36 cellular contexts compared by ENCODE assay signal in the genomic region with DNA sequence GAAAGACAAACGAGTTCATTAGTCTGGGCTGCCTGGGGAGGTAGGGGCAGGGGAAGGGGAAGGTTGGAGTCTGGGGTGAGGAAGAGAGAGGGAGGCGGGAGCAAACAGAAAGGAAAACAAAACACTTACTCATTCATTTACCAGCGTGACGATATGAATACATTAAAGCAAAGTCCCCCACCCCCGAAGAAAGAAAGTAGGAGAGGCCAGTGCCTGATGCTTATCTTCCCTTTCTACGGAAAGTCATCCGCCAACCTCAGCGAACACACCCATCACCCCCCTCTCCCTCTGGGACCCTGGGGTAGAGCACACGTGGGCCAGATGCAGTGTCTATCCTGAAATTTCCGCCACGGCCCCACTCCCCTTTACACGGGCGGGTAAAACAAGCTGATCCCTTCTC. TPM values are rescaled to one million over a fixed set of nuclear protein-coding genes. Genes with fewer than 3 reads are reported as not detected.
"Had no signal": no experiment of that assay in that cellular context is flagged by ENCODE, and none has a peak within 500 bp of the region (broad histone marks: within the 10 kb centered on the region; RNA-seq: fewer than 3 reads in every experiment).

No MANE protein-coding gene starts in this region.

- H3K4me1 ChIP-seq: adrenal gland, body of pancreas, breast epithelium had no signal

- DNase-seq: activated B cell treated with CpG ODN at 0.5 μM for 24 hours; activated CD4-positive, alpha-beta memory T cell treated with anti-CD3 and anti-CD28 coated beads for 36 hours; activated CD4-positive, alpha-beta T cell treated with anti-CD3 and anti-CD28 coated beads for 4 hours; activated CD4-positive, alpha-beta T cell treated with anti-CD3 and anti-CD28 coated beads, Interleukin-2, amount 10 ng/mL, durations not matched to agents 24 days and 14 days; activated CD4-positive, alpha-beta T cell treated with anti-CD3 and anti-CD28 coated beads, Interleukin-2, amount 50 U/mL, for 1 hour; activated CD4-positive, alpha-beta T cell treated with anti-CD3 and anti-CD28 coated beads, Interleukin-2, amount 50 U/mL, for 4 hours; activated CD4-positive, CD25-positive, alpha-beta regulatory T cell treated with anti-CD3 and anti-CD28 coated beads, Interleukin-2, amount 50 U/mL, for 72 hours; activated CD8-positive, alpha-beta memory T cell treated with anti-CD3 and anti-CD28 coated beads, Interleukin-2, amount 50 U/mL, for 4 hours; activated CD8-positive, alpha-beta T cell treated with anti-CD3 and anti-CD28 coated beads for 36 hours; activated effector memory CD4-positive, alpha-beta T cell treated with anti-CD3 and anti-CD28 coated beads, Interleukin-2, amount 50 U/mL, for 16 hours; activated gamma-delta T cell treated with Interleukin-2 at 50 U/mL for 16 hours; activated naive CD4-positive, alpha-beta T cell; activated naive CD4-positive, alpha-beta T cell treated with anti-CD3 and anti-CD28 coated beads for 36 hours; activated naive CD4-positive, alpha-beta T cell treated with anti-CD3 and anti-CD28 coated beads, Interleukin-2, amount 50 U/mL, for 16 hours; activated naive CD8-positive, alpha-beta T cell treated with anti-CD3 and anti-CD28 coated beads for 36 hours; activated T-cell treated with anti-CD3 and anti-CD28 coated beads for 4 hours; activated T-cell treated with anti-CD3 and anti-CD28 coated beads, Interleukin-2, amount 50 U/mL, for 1 hour; activated T-cell treated with anti-CD3 and anti-CD28 coated beads, Interleukin-2, amount 50 U/mL, for 4 hours; activated T-cell treated with anti-CD3 and anti-CD28 coated beads, Interleukin-2, amount 50 U/mL, for 72 hours; adrenal gland; amniotic stem cell; aorta; body of pancreas; brain microvascular endothelial cell; central memory CD4-positive, alpha-beta T cell; T-helper 9 cell had no signal

- FAIRE-seq: astrocyte, colon, TTC549 had no signal

- H3K27me3 Mint-ChIP-seq: activated CD4-positive, alpha-beta memory T cell treated with anti-CD3 and anti-CD28 coated beads for 36 hours; activated CD8-positive, alpha-beta T cell treated with anti-CD3 and anti-CD28 coated beads for 36 hours had no signal

- H3K4me1 Mint-ChIP-seq: activated B cell treated with CpG ODN at 0.5 μM for 24 hours; activated CD4-positive, alpha-beta T cell treated with anti-CD3 and anti-CD28 coated beads, Interleukin-2, amount 10 ng/mL, durations not matched to agents 24 days and 14 days; activated naive CD8-positive, alpha-beta T cell treated with anti-CD3 and anti-CD28 coated beads for 36 hours; activated T-helper 17 cell treated with anti-CD3 and anti-CD28 coated beads, Interleukin-2, amount 50 U/mL, for 72 hours had no signal

- H3K27me3 ChIP-seq: adrenal gland, body of pancreas, brain microvascular endothelial cell, breast epithelium had no signal

- H3K9me3 Mint-ChIP-seq: activated B cell treated with CpG ODN at 0.5 μM for 24 hours; activated CD4-positive, alpha-beta memory T cell treated with anti-CD3 and anti-CD28 coated beads for 36 hours; activated CD4-positive, alpha-beta T cell treated with anti-CD3 and anti-CD28 coated beads, Interleukin-2, amount 10 ng/mL, durations not matched to agents 24 days and 14 days; activated CD8-positive, alpha-beta T cell treated with anti-CD3 and anti-CD28 coated beads for 36 hours; activated naive CD4-positive, alpha-beta T cell treated with anti-CD3 and anti-CD28 coated beads for 36 hours; activated naive CD4-positive, alpha-beta T cell treated with anti-CD3 and anti-CD28 coated beads, Interleukin-2, amount 50 U/mL, for 72 hours; activated naive CD8-positive, alpha-beta T cell treated with anti-CD3 and anti-CD28 coated beads for 36 hours; activated T-cell treated with anti-CD3 and anti-CD28 coated beads, Interleukin-2, amount 50 U/mL, for 4 hours; activated T-cell treated with anti-CD3 and anti-CD28 coated beads, Interleukin-2, amount 50 U/mL, for 72 hours; activated T-helper 1 cell treated with anti-CD3 and anti-CD28 coated beads, Interleukin-12 subunit alpha, Interleukin-12 subunit beta, Interleukin-2, Interleukin-4 antibody, amounts not matched to agents 30 ng/mL and 10 ng/mL and 1 ng/mL, durations not matched to agents 14 hours and 24 hours and 36 hours; activated T-helper 17 cell treated with anti-CD3 and anti-CD28 coated beads, Interleukin-2, amount 50 U/mL, for 72 hours; T-helper 2 cell treated with Interferon-gamma antibody and Interleukin-4, amounts not matched to agents 5 μg/mL and 100 μg/mL, for 36 hours had no signal

- H3K36me3 ChIP-seq: adrenal gland, brain microvascular endothelial cell, breast epithelium had no signal

- H3K4me3 Mint-ChIP-seq: activated B cell treated with CpG ODN at 0.5 μM for 24 hours; activated CD4-positive, alpha-beta memory T cell treated with anti-CD3 and anti-CD28 coated beads for 36 hours; activated CD4-positive, alpha-beta T cell treated with anti-CD3 and anti-CD28 coated beads, Interleukin-2, amount 10 ng/mL, durations not matched to agents 24 days and 14 days; activated CD8-positive, alpha-beta T cell treated with anti-CD3 and anti-CD28 coated beads for 36 hours; activated naive CD4-positive, alpha-beta T cell treated with anti-CD3 and anti-CD28 coated beads for 36 hours; activated naive CD8-positive, alpha-beta T cell treated with anti-CD3 and anti-CD28 coated beads for 36 hours; activated T-cell treated with anti-CD3 and anti-CD28 coated beads, Interleukin-2, amount 50 U/mL, for 4 hours; activated T-cell treated with anti-CD3 and anti-CD28 coated beads, Interleukin-2, amount 50 U/mL, for 72 hours; activated T-helper 1 cell treated with anti-CD3 and anti-CD28 coated beads, Interleukin-12 subunit alpha, Interleukin-12 subunit beta, Interleukin-2, Interleukin-4 antibody, amounts not matched to agents 30 ng/mL and 10 ng/mL and 1 ng/mL, durations not matched to agents 14 hours and 24 hours and 36 hours; activated T-helper 17 cell treated with anti-CD3 and anti-CD28 coated beads, Interleukin-2, amount 50 U/mL, for 72 hours; T-helper 2 cell treated with Interferon-gamma antibody and Interleukin-4, amounts not matched to agents 5 μg/mL and 100 μg/mL, for 36 hours had no signal

- H3K4me3 ChIP-seq: adrenal gland, body of pancreas, breast epithelium had no signal

- H3K9me3 ChIP-seq: adrenal gland, body of pancreas, breast epithelium had no signal

- H3K36me3 Mint-ChIP-seq: activated CD4-positive, alpha-beta memory T cell treated with anti-CD3 and anti-CD28 coated beads for 36 hours; activated naive CD4-positive, alpha-beta T cell treated with anti-CD3 and anti-CD28 coated beads, Interleukin-2, amount 50 U/mL, for 72 hours; activated naive CD8-positive, alpha-beta T cell treated with anti-CD3 and anti-CD28 coated beads for 36 hours had no signal

- H3K27ac Mint-ChIP-seq: activated B cell treated with CpG ODN at 0.5 μM for 24 hours; activated CD4-positive, alpha-beta memory T cell treated with anti-CD3 and anti-CD28 coated beads for 36 hours; activated CD4-positive, alpha-beta T cell treated with anti-CD3 and anti-CD28 coated beads, Interleukin-2, amount 10 ng/mL, durations not matched to agents 24 days and 14 days; activated CD8-positive, alpha-beta T cell treated with anti-CD3 and anti-CD28 coated beads for 36 hours; activated naive CD4-positive, alpha-beta T cell treated with anti-CD3 and anti-CD28 coated beads for 36 hours; activated naive CD4-positive, alpha-beta T cell treated with anti-CD3 and anti-CD28 coated beads, Interleukin-2, amount 50 U/mL, for 72 hours; activated naive CD8-positive, alpha-beta T cell treated with anti-CD3 and anti-CD28 coated beads for 36 hours; activated T-cell treated with anti-CD3 and anti-CD28 coated beads, Interleukin-2, amount 50 U/mL, for 72 hours; activated T-helper 1 cell treated with anti-CD3 and anti-CD28 coated beads, Interleukin-12 subunit alpha, Interleukin-12 subunit beta, Interleukin-2, Interleukin-4 antibody, amounts not matched to agents 30 ng/mL and 10 ng/mL and 1 ng/mL, durations not matched to agents 14 hours and 24 hours and 36 hours; activated T-helper 17 cell treated with anti-CD3 and anti-CD28 coated beads, Interleukin-2, amount 50 U/mL, for 72 hours; T-helper 2 cell treated with Interferon-gamma antibody and Interleukin-4, amounts not matched to agents 5 μg/mL and 100 μg/mL, for 36 hours had no signal

- H3K27ac ChIP-seq: adrenal gland, body of pancreas, brain microvascular endothelial cell, breast epithelium, VCaP had no signal

- ATAC-seq: activated CD8-positive, alpha-beta T cell treated with anti-CD3 and anti-CD28 coated beads for 36 hours; activated naive CD4-positive, alpha-beta T cell treated with anti-CD3 and anti-CD28 coated beads, Interleukin-2, amount 50 U/mL, for 72 hours; activated T-cell treated with anti-CD3 and anti-CD28 coated beads, Interleukin-2, amount 50 U/mL, for 4 hours; activated T-cell treated with anti-CD3 and anti-CD28 coated beads, Interleukin-2, amount 50 U/mL, for 72 hours; activated T-helper 17 cell treated with anti-CD3 and anti-CD28 coated beads, Interleukin-2, amount 50 U/mL, for 72 hours; body of pancreas had no signal

RNA-seq across cellular contexts. Expression of gene ABCC8, which starts 13.7 kb away (rescaled TPM):
- total RNA-seq: activated B cell treated with CpG ODN at 0.5 μM for 24 hours; activated CD4-positive, alpha-beta memory T cell treated with anti-CD3 and anti-CD28 coated beads for 36 hours; activated CD4-positive, alpha-beta T cell treated with anti-CD3 and anti-CD28 coated beads, Interleukin-2, amount 10 ng/mL, durations not matched to agents 24 days and 14 days; activated CD8-positive, alpha-beta memory T cell treated with anti-CD3 and anti-CD28 coated beads for 36 hours; activated CD8-positive, alpha-beta T cell treated with anti-CD3 and anti-CD28 coated beads for 36 hours; activated naive CD4-positive, alpha-beta T cell treated with anti-CD3 and anti-CD28 coated beads for 36 hours; activated naive CD4-positive, alpha-beta T cell treated with anti-CD3 and anti-CD28 coated beads, Interleukin-2, amount 50 U/mL, for 72 hours; activated naive CD8-positive, alpha-beta T cell treated with anti-CD3 and anti-CD28 coated beads for 36 hours; activated T-cell treated with anti-CD3 and anti-CD28 coated beads, Interleukin-2, amount 50 U/mL, for 4 hours; activated T-cell treated with anti-CD3 and anti-CD28 coated beads, Interleukin-2, amount 50 U/mL, for 72 hours; activated T-helper 17 cell treated with anti-CD3 and anti-CD28 coated beads, Interleukin-2, amount 50 U/mL, for 72 hours; astrocyte had no signal
